Comparison of ENCODE assay signal across 11 cellular contexts in genomic region chr15:30043211-30043655, GRCh38. TPM values are rescaled to one million over a fixed set of nuclear protein-coding genes. Genes with fewer than 3 reads are reported as not detected.
A peak's percentile ranks its signal among the peaks of the same experiment; 100 is the strongest.
DNase-seq lines count a peak whose midpoint lies in the region; ATAC-seq and TF ChIP-seq lines count a peak whose summit lies in the region.
"Had no signal": no experiment of that assay in that cellular context is flagged by ENCODE, and none has a peak within 500 bp of the region (broad histone marks: within the 10 kb centered on the region; RNA-seq: fewer than 3 reads in every experiment).

No MANE protein-coding gene starts in this region.

- no peaks in the 10 kb centered on the region for H3K36me3 Mint-ChIP-seq in MCF 10A (ENCODE audit: insufficient read depth, unreplicated experiment)
- H3K36me3 Mint-ChIP-seq: activated naive CD4-positive, alpha-beta T cell treated with anti-CD3 and anti-CD28 coated beads, Interleukin-2, amount 50 U/mL, for 24 hours; CD8-positive, alpha-beta memory T cell had no signal

- H3K27me3 ChIP-seq in breast epithelium (no peaks in the 10 kb centered on the region), upper lobe of right lung (peaks cover 6% of the 10 kb centered on the region)

- H3K9me3 Mint-ChIP-seq in MCF 10A (ENCODE audit: unreplicated experiment), result no peaks in the 10 kb centered on the region
- H3K9me3 Mint-ChIP-seq: activated naive CD4-positive, alpha-beta T cell treated with anti-CD3 and anti-CD28 coated beads, Interleukin-2, amount 50 U/mL, for 24 hours had no signal

- no peaks in the 10 kb centered on the region for H3K4me1 ChIP-seq in breast epithelium
- H3K4me1 ChIP-seq in upper lobe of right lung, result no peaks in the 10 kb centered on the region

- no peaks in the 10 kb centered on the region for H3K27me3 Mint-ChIP-seq in MCF 10A (ENCODE audit: insufficient read depth, unreplicated experiment)

- no TSS peak for BruUV-seq in MCF 10A (replicated peaks; lab: Mats Ljungman, UMichigan)

- peak; percentile 44 for ATAC-seq in upper lobe of right lung
- no peak for ATAC-seq in HG03095 (IDR thresholded peaks at IDR 0.05; ENCODE audit: unreplicated experiment)

- peaks cover 24% of the 10 kb centered on the region for H3K4me1 Mint-ChIP-seq in MCF 10A (ENCODE audit: insufficient read depth, unreplicated experiment)
- H3K4me1 Mint-ChIP-seq: activated naive CD4-positive, alpha-beta T cell treated with anti-CD3 and anti-CD28 coated beads, Interleukin-2, amount 50 U/mL, for 24 hours; CD8-positive, alpha-beta memory T cell had no signal

- no peaks in the 10 kb centered on the region for H3K36me3 ChIP-seq in breast epithelium
- no peaks in the 10 kb centered on the region for H3K36me3 ChIP-seq in upper lobe of right lung

- no peak for TF ChIP-seq POLR2A in breast epithelium (IDR thresholded peaks at IDR 0.05)

- no peak overlapping the region for H3K4me3 Mint-ChIP-seq in MCF 10A (ENCODE audit: unreplicated experiment)
- H3K4me3 Mint-ChIP-seq: activated naive CD4-positive, alpha-beta T cell treated with anti-CD3 and anti-CD28 coated beads, Interleukin-2, amount 50 U/mL, for 24 hours; CD8-positive, alpha-beta memory T cell had no signal

- intact Hi-C loops in MCF 10A (cut with micrococcal nuclease) (loop anchor here (1.0 to 5.0 kb wide), 3 partner anchors 32 to 295 kb away; partner anchors contain the start of gene TJP1), breast epithelium (cut with DNase I; ENCODE audit: low total_unique reads) (no loop called here), upper lobe of right lung (cut with DNase I) (no loop called here)

- H3K9me3 ChIP-seq in breast epithelium, result no peaks in the 10 kb centered on the region
- no peaks in the 10 kb centered on the region for H3K9me3 ChIP-seq in upper lobe of right lung

- POLR2A ChIA-PET in MCF 10A (lab: Yijun Ruan, JAX), result interaction anchor here (0.5 to 1.8 kb wide), 8 partner anchors 31 to 432 kb away, joined by 3 to 9 read pairs (median 4); no protein-coding TSS in a partner anchor

- H3K27ac ChIP-seq in breast epithelium (no peak overlapping the region), VCaP (no peak overlapping the region), upper lobe of right lung (no peak overlapping the region)

- peak; percentile 33 for DNase-seq in MCF 10A (ENCODE audit: unreplicated experiment)
- DNase-seq in breast epithelium (ENCODE audit: low spot score in 2 of 2), result no peak
- DNase-seq in iris pigment epithelial cell (ENCODE audit: low read depth), result peak; percentile 56
- DNase-seq in upper lobe of right lung, result no peak
- no peak for DNase-seq in activated CD4-positive, alpha-beta T cell treated with anti-CD3 and anti-CD28 coated beads for 1 hour
- DNase-seq in DMS153 (lab: John Stamatoyannopoulos, UW), result no peak
- DNase-seq: CD8-positive, alpha-beta memory T cell; left cardiac atrium had no signal

- H3K4me3 ChIP-seq in breast epithelium (no peak overlapping the region), upper lobe of right lung (no peak overlapping the region)

- H3K27ac Mint-ChIP-seq in MCF 10A (ENCODE audit: low read depth, unreplicated experiment), result no peak overlapping the region
- H3K27ac Mint-ChIP-seq: activated naive CD4-positive, alpha-beta T cell treated with anti-CD3 and anti-CD28 coated beads, Interleukin-2, amount 50 U/mL, for 24 hours; CD8-positive, alpha-beta memory T cell had no signal

- TF ChIP-seq CTCF in MCF 10A (IDR thresholded peaks at IDR 0.05; ENCODE audit: unreplicated experiment) (peak; percentile 38), breast epithelium (IDR thresholded peaks at IDR 0.05) (no peak), VCaP (conservative IDR thresholded peaks at IDR 0.05) (peak; percentile 66), upper lobe of right lung (IDR thresholded peaks at IDR 0.05) (peak; percentile 32)

- CTCF ChIA-PET in MCF 10A (lab: Yijun Ruan, JAX), result interaction anchor here (0.6 to 3.9 kb wide), 38 partner anchors 9 to 1823 kb away, joined by 3 to 71 read pairs (median 4); no protein-coding TSS in a partner anchor

RNA-seq across cellular contexts. Expression of gene GOLGA8J, which starts 39.5 kb away (rescaled TPM):
- 0.21 TPM in 1 of 2 replicates, not detected in the other for total RNA-seq in MCF 10A (2022)
- total RNA-seq in breast epithelium, result under 1 TPM in 1 of 3 donors, not detected in 2; 0.44 TPM
- total RNA-seq in upper lobe of right lung, result not detected

Comparison
In these comparisons a context has a peak if more than half of its experiments do, and no peak if none do; other contexts are left out.
1. DNase-seq: peak in MCF 10A (single experiment) and iris pigment epithelial cell (single experiment); none in breast epithelium (0 of 2), upper lobe of right lung (single experiment), activated CD4-positive, alpha-beta T cell treated with anti-CD3 and anti-CD28 coated beads for 1 hour (single experiment) and DMS153 (single experiment).
2. CTCF ChIP-seq: peak in MCF 10A (single experiment), VCaP (single experiment) and upper lobe of right lung (single experiment); none in breast epithelium (0 of 3).